ENCODE assay signal across 10 cellular contexts in the genomic region with DNA sequence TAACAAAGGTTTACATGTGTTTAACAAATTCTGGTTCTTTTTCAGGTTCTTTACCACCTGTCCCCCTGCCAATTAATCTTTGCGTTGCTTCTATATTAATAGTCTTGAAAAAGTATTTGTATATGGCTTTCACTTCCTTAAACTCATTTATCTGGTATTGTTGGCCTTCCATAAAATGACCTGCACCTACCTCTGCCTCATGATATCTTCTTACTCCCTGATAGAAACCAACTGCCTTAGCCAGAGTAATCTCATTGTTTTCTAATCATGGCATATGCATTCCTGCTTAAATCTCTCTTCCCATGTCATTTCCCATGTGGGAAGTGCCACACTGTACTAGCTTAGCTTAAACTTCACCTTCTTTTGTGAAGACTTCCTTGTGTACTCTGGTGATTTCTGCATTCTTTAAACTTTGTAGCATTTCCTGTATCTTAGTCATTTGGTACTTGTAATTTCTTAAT. TPM values are rescaled to one million over a fixed set of nuclear protein-coding genes. Genes with fewer than 3 reads are reported as not detected.
DNase-seq lines count a peak whose midpoint lies in the region; ATAC-seq and TF ChIP-seq lines count a peak whose summit lies in the region.
"Had no signal": no experiment of that assay in that cellular context is flagged by ENCODE, and none has a peak within 500 bp of the region (broad histone marks: within the 10 kb centered on the region; RNA-seq: fewer than 3 reads in every experiment).

No MANE protein-coding gene starts in this region.

- peaks cover 38% of the 10 kb centered on the region for H3K4me1 ChIP-seq in RWPE2 (ENCODE audit: insufficient read depth, poor library complexity, severe bottlenecking)
- H3K4me1 ChIP-seq in trophoblast cell (ENCODE audit: control insufficient read depth in 1 of 2, insufficient read depth in 2 of 2, low read length in 2 of 2): peaks cover 0 to 2% of the 10 kb centered on the region in 2 experiments

- no peak overlapping the region for H3K14ac ChIP-seq in trophoblast cell (ENCODE audit: low read length)

- no CpG with 5 or more reads among the region's 1 CpG for WGBS in trophoblast cell (ENCODE audit: extremely low coverage, insufficient coverage, insufficient read length)

- H3K27me3 ChIP-seq in RWPE2 (ENCODE audit: insufficient read depth, poor library complexity, severe bottlenecking) (no peaks in the 10 kb centered on the region), trophoblast cell (ENCODE audit: insufficient read depth, low read length) (no peaks in the 10 kb centered on the region)

- DNase-seq in activated CD8-positive, alpha-beta memory T cell treated with anti-CD3 and anti-CD28 coated beads, Interleukin-2, amount 10 ng/mL, durations not matched to agents 7 days and 5 days: no peak
- no peak for DNase-seq in activated CD8-positive, alpha-beta memory T cell treated with anti-CD3 and anti-CD28 coated beads, Interleukin-2, amount 50 U/mL, for 4 hours
- DNase-seq in RWPE2 (ENCODE audit: low spot score) (no peak), trophoblast cell (no peak), DMS153 treated with DMSO at 0.1 percent for 48 hours (lab: John Stamatoyannopoulos, UW; ENCODE audit: unreplicated experiment) (no peak), omental fat pad (ENCODE audit: low spot score) (no peak)
- DNase-seq: NCI-H1092 had no signal

- no peaks in the 10 kb centered on the region for H3K9me3 Mint-ChIP-seq in activated CD8-positive, alpha-beta memory T cell treated with anti-CD3 and anti-CD28 coated beads, Interleukin-2, amount 10 ng/mL, durations not matched to agents 7 days and 5 days (ENCODE audit: low read depth)

- H3K27ac ChIP-seq in RWPE2 (ENCODE audit: poor library complexity, severe bottlenecking): peak overlapping the region; percentile 65
- H3K27ac ChIP-seq in trophoblast cell (ENCODE audit: low read depth, low read length): no peak overlapping the region

- TF ChIP-seq CTCF in RWPE2 (IDR thresholded peaks at IDR 0.05; ENCODE audit: poor library complexity, severe bottlenecking) (no peak), omental fat pad (IDR thresholded peaks at IDR 0.05) (no peak)

- CTCF ChIA-PET in activated CD8-positive, alpha-beta memory T cell treated with anti-CD3 and anti-CD28 coated beads, Interleukin-2, amount 10 ng/mL, durations not matched to agents 7 days and 5 days (lab: Charles Lee): no interaction called here

- no peak overlapping the region for H2AFZ ChIP-seq in trophoblast cell (ENCODE audit: insufficient read depth, low read length, poor library complexity)

- H3K4me1 Mint-ChIP-seq in activated CD8-positive, alpha-beta memory T cell treated with anti-CD3 and anti-CD28 coated beads, Interleukin-2, amount 10 ng/mL, durations not matched to agents 7 days and 5 days: peaks cover 54% of the 10 kb centered on the region

- no peak overlapping the region for H4K91ac ChIP-seq in trophoblast cell (ENCODE audit: low read depth, low read length)

- no peaks in the 10 kb centered on the region for H3K79me1 ChIP-seq in trophoblast cell (ENCODE audit: low read length)

- H2AK5ac ChIP-seq in trophoblast cell (ENCODE audit: low read length): no peak overlapping the region

- H3K27me3 Mint-ChIP-seq in activated CD8-positive, alpha-beta memory T cell treated with anti-CD3 and anti-CD28 coated beads, Interleukin-2, amount 10 ng/mL, durations not matched to agents 7 days and 5 days: no peaks in the 10 kb centered on the region
- H3K27me3 Mint-ChIP-seq: activated naive CD8-positive, alpha-beta T cell had no signal

- H3K4me3 ChIP-seq in RWPE2 (ENCODE audit: severe bottlenecking): no peak overlapping the region
- no peak overlapping the region for H3K4me3 ChIP-seq in trophoblast cell (ENCODE audit: low read depth, low read length)

- H3K9ac ChIP-seq in trophoblast cell (ENCODE audit: low read length): no peak overlapping the region

- H3K23ac ChIP-seq in trophoblast cell (ENCODE audit: low read length): no peak overlapping the region

- H3K27ac Mint-ChIP-seq in activated CD8-positive, alpha-beta memory T cell treated with anti-CD3 and anti-CD28 coated beads, Interleukin-2, amount 10 ng/mL, durations not matched to agents 7 days and 5 days: peak overlapping the region; percentile 96

- H3K4me3 Mint-ChIP-seq in activated CD8-positive, alpha-beta memory T cell treated with anti-CD3 and anti-CD28 coated beads, Interleukin-2, amount 10 ng/mL, durations not matched to agents 7 days and 5 days: peak overlapping the region; percentile 8
- H3K4me3 Mint-ChIP-seq: activated naive CD8-positive, alpha-beta T cell had no signal

- peak; percentile 40 for ATAC-seq in activated CD8-positive, alpha-beta memory T cell treated with anti-CD3 and anti-CD28 coated beads, Interleukin-2, amount 10 ng/mL, durations not matched to agents 7 days and 5 days
- ATAC-seq in HG02840 (IDR thresholded peaks at IDR 0.05; ENCODE audit: low FRiP score, unreplicated experiment) (peak; percentile 53), RWPE2 (ENCODE audit: low read depth) (peak; percentile 92), GM21360 (IDR thresholded peaks at IDR 0.05; ENCODE audit: unreplicated experiment) (no peak), omental fat pad (ENCODE audit: low FRiP score) (no peak)

- no peak overlapping the region for H3K18ac ChIP-seq in trophoblast cell (ENCODE audit: low read length)

- H3K36me3 ChIP-seq in RWPE2 (ENCODE audit: low read depth) (0 out of 2 replicates have a peak, but pooled peaks cover 5% of the 10 kb centered on the region), trophoblast cell (ENCODE audit: control insufficient read depth in 1 of 2, insufficient read depth in 2 of 2, low read length in 2 of 2) (no peaks in the 10 kb centered on the region)

- H4K12ac ChIP-seq in trophoblast cell (ENCODE audit: low read depth, low read length): no peak overlapping the region

- no peak overlapping the region for H2BK12ac ChIP-seq in trophoblast cell (ENCODE audit: low read length)

- H2BK120ac ChIP-seq in trophoblast cell (ENCODE audit: insufficient read depth, low read length, poor library complexity): no peak overlapping the region

- no peak overlapping the region for H3K4me2 ChIP-seq in trophoblast cell (ENCODE audit: low read length)

- no peaks in the 10 kb centered on the region for H3K79me2 ChIP-seq in trophoblast cell (ENCODE audit: control insufficient read depth, insufficient read depth, low read length, poor library complexity)

- H3K9me3 ChIP-seq in RWPE2 (ENCODE audit: severe bottlenecking): no peaks in the 10 kb centered on the region
- H3K9me3 ChIP-seq in trophoblast cell (ENCODE audit: insufficient read depth, low read depth, low read length): no peaks in the 10 kb centered on the region

- no peak overlapping the region for H2BK5ac ChIP-seq in trophoblast cell (ENCODE audit: low read depth, low read length, poor library complexity)

- peaks cover 31% of the 10 kb centered on the region for H3K36me3 Mint-ChIP-seq in activated CD8-positive, alpha-beta memory T cell treated with anti-CD3 and anti-CD28 coated beads, Interleukin-2, amount 10 ng/mL, durations not matched to agents 7 days and 5 days
- H3K36me3 Mint-ChIP-seq: activated naive CD8-positive, alpha-beta T cell had no signal

- no peak overlapping the region for H4K8ac ChIP-seq in trophoblast cell (ENCODE audit: low read depth, low read length)

- peak overlapping the region; percentile 58 for H3K4ac ChIP-seq in trophoblast cell (ENCODE audit: low read depth, low read length)

RNA-seq across cellular contexts. Expression of a gene that starts 8.7 kb away (rescaled TPM):
- 10 to 100 TPM; 80.2 to 87.8 TPM for total RNA-seq in activated CD8-positive, alpha-beta memory T cell treated with anti-CD3 and anti-CD28 coated beads, Interleukin-2, amount 10 ng/mL, durations not matched to agents 7 days and 5 days
- 104 and 105 TPM in 2 replicates for polyA plus RNA-seq in trophoblast cell (2013)
- 10 to 100 TPM; 30.3 to 59.9 (median 38.4) TPM for total RNA-seq in omental fat pad

Comparison
In these comparisons a context has a peak if more than half of its experiments do, and no peak if none do; other contexts are left out.
1. ATAC-seq: peak in activated CD8-positive, alpha-beta memory T cell treated with anti-CD3 and anti-CD28 coated beads, Interleukin-2, amount 10 ng/mL, durations not matched to agents 7 days and 5 days (single experiment), HG02840 (single experiment) and RWPE2 (single experiment); none in GM21360 (single experiment) and omental fat pad (single experiment).